ENCODE assay signal across 2 cellular contexts in genomic region chr4:172688536-172688935, GRCh38.
TF ChIP-seq lines count a peak whose summit lies in the region.

No MANE protein-coding gene starts in this region.

TF ChIP-seq in Ishikawa, 13 proteins besides CTCF, POLR2A, EP300 and RAD21 (continued from another document):
- TF ChIP-seq, protein P1, sequence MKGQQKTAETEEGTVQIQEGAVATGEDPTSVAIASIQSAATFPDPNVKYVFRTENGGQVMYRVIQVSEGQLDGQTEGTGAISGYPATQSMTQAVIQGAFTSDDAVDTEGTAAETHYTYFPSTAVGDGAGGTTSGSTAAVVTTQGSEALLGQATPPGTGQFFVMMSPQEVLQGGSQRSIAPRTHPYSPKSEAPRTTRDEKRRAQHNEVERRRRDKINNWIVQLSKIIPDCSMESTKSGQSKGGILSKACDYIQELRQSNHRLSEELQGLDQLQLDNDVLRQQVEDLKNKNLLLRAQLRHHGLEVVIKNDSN (IDR thresholded peaks at IDR 0.05) = no peak
- TF ChIP-seq NFIC (IDR thresholded peaks at IDR 0.05) (no peak), TAF1 (IDR thresholded peaks at IDR 0.05; ENCODE audit: low read depth) (no peak), TEAD4 (IDR thresholded peaks at IDR 0.05) (no peak), ZBTB7A (IDR thresholded peaks at IDR 0.05; ENCODE audit: low read depth) (no peak), YY1 (IDR thresholded peaks at IDR 0.05; ENCODE audit: low read depth) (no peak), FOXM1 (IDR thresholded peaks at IDR 0.05; ENCODE audit: borderline replicate concordance, low read depth) (no peak)

TF ChIP-seq in WTC11, 78 proteins besides CTCF, POLR2A, EP300 and RAD21 (continued from another document):
- TF ChIP-seq, protein P2, sequence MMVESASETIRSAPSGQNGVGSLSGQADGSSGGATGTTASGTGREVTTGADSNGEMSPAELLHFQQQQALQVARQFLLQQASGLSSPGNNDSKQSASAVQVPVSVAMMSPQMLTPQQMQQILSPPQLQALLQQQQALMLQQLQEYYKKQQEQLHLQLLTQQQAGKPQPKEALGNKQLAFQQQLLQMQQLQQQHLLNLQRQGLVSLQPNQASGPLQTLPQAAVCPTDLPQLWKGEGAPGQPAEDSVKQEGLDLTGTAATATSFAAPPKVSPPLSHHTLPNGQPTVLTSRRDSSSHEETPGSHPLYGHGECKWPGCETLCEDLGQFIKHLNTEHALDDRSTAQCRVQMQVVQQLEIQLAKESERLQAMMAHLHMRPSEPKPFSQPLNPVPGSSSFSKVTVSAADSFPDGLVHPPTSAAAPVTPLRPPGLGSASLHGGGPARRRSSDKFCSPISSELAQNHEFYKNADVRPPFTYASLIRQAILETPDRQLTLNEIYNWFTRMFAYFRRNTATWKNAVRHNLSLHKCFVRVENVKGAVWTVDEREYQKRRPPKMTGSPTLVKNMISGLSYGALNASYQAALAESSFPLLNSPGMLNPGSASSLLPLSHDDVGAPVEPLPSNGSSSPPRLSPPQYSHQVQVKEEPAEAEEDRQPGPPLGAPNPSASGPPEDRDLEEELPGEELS (CRISPR knock-in tag; IDR thresholded peaks at IDR 0.05) = no peak
- TF ChIP-seq JAZF1 (CRISPR knock-in tag; IDR thresholded peaks at IDR 0.05) (no peak), TEAD4 (CRISPR knock-in tag; IDR thresholded peaks at IDR 0.05) (no peak), ZBTB43 (CRISPR knock-in tag; IDR thresholded peaks at IDR 0.05) (no peak)
- TF ChIP-seq, protein P3, sequence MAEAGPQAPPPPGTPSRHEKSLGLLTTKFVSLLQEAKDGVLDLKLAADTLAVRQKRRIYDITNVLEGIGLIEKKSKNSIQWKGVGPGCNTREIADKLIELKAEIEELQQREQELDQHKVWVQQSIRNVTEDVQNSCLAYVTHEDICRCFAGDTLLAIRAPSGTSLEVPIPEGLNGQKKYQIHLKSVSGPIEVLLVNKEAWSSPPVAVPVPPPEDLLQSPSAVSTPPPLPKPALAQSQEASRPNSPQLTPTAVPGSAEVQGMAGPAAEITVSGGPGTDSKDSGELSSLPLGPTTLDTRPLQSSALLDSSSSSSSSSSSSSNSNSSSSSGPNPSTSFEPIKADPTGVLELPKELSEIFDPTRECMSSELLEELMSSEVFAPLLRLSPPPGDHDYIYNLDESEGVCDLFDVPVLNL (CRISPR knock-in tag; IDR thresholded peaks at IDR 0.05; ENCODE audit: borderline replicate concordance, low read depth) = no peak
- TF ChIP-seq, protein P4, sequence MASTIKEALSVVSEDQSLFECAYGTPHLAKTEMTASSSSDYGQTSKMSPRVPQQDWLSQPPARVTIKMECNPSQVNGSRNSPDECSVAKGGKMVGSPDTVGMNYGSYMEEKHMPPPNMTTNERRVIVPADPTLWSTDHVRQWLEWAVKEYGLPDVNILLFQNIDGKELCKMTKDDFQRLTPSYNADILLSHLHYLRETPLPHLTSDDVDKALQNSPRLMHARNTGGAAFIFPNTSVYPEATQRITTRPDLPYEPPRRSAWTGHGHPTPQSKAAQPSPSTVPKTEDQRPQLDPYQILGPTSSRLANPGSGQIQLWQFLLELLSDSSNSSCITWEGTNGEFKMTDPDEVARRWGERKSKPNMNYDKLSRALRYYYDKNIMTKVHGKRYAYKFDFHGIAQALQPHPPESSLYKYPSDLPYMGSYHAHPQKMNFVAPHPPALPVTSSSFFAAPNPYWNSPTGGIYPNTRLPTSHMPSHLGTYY (CRISPR knock-in tag; IDR thresholded peaks at IDR 0.05) = no peak
